Comparison of ENCODE assay signal across 28 cellular contexts in genomic region chrX:140467211-140467610, GRCh38. TPM values are rescaled to one million over a fixed set of nuclear protein-coding genes. Genes with fewer than 3 reads are reported as not detected.
"Had no signal": no experiment of that assay in that cellular context is flagged by ENCODE, and none has a peak within 500 bp of the region (broad histone marks: within the 10 kb centered on the region; RNA-seq: fewer than 3 reads in every experiment).

No MANE protein-coding gene starts in this region.

- H3K27me3 ChIP-seq: colonic mucosa, left lung, neural progenitor cell, tibial artery had no signal

- H3K4me3 Mint-ChIP-seq: activated CD4-positive, alpha-beta T cell treated with anti-CD3 and anti-CD28 coated beads, Interleukin-2, amount 10 ng/mL, durations not matched to agents 7 days and 5 days; activated CD8-positive, alpha-beta T cell treated with anti-CD3 and anti-CD28 coated beads, Interleukin-2, amount 10 ng/mL, durations not matched to agents 7 days and 5 days; activated naive CD4-positive, alpha-beta T cell treated with anti-CD3 and anti-CD28 coated beads, Interleukin-2, amount 10 ng/mL, durations not matched to agents 7 days and 5 days; activated naive CD8-positive, alpha-beta T cell treated with anti-CD3 and anti-CD28 coated beads, Interleukin-2, amount 50 U/mL, for 24 hours; activated T-cell treated with anti-CD3 and anti-CD28 coated beads, Interleukin-2, amount 50 U/mL, for 4 hours; endodermal cell; naive thymus-derived CD4-positive, alpha-beta T cell; neural progenitor cell; T-helper 1 cell treated with Interleukin-12 subunit alpha and Interleukin-12 subunit beta and Interleukin-4 antibody, amounts not matched to agents 30 μg/mL and 1 μg/mL, for 36 hours had no signal

- H3K9ac ChIP-seq: neural progenitor cell had no signal

- ATAC-seq: activated CD4-positive, CD25-positive, alpha-beta regulatory T cell treated with anti-CD3 and anti-CD28 coated beads, Interleukin-2, amount 50 U/mL, for 24 hours; activated CD8-positive, alpha-beta T cell treated with anti-CD3 and anti-CD28 coated beads, Interleukin-2, amount 10 ng/mL, durations not matched to agents 7 days and 5 days; activated naive CD8-positive, alpha-beta T cell treated with anti-CD3 and anti-CD28 coated beads, Interleukin-2, amount 50 U/mL, for 24 hours; activated T-cell treated with anti-CD3 and anti-CD28 coated beads, Interleukin-2, amount 50 U/mL, for 4 hours; left lung; mucosa of descending colon; naive thymus-derived CD4-positive, alpha-beta T cell; right cardiac atrium; stimulated activated naive CD8-positive, alpha-beta T cell treated with anti-CD3 and anti-CD28 coated beads, Interleukin-15, Interleukin-2, amounts not matched to agents 100 U/mL and 50 U/mL, for 24 hours had no signal

- H3K27ac Mint-ChIP-seq: activated CD4-positive, alpha-beta T cell treated with anti-CD3 and anti-CD28 coated beads, Interleukin-2, amount 10 ng/mL, durations not matched to agents 7 days and 5 days; activated CD8-positive, alpha-beta T cell treated with anti-CD3 and anti-CD28 coated beads, Interleukin-2, amount 10 ng/mL, durations not matched to agents 7 days and 5 days; activated naive CD4-positive, alpha-beta T cell treated with anti-CD3 and anti-CD28 coated beads, Interleukin-2, amount 10 ng/mL, durations not matched to agents 7 days and 5 days; activated naive CD8-positive, alpha-beta T cell treated with anti-CD3 and anti-CD28 coated beads, Interleukin-2, amount 50 U/mL, for 24 hours; endodermal cell; naive thymus-derived CD4-positive, alpha-beta T cell; neural progenitor cell; T-helper 1 cell treated with Interleukin-12 subunit alpha and Interleukin-12 subunit beta and Interleukin-4 antibody, amounts not matched to agents 30 μg/mL and 1 μg/mL, for 36 hours had no signal

- H3K9me3 Mint-ChIP-seq: activated CD4-positive, alpha-beta T cell treated with anti-CD3 and anti-CD28 coated beads, Interleukin-2, amount 10 ng/mL, durations not matched to agents 7 days and 5 days; activated naive CD4-positive, alpha-beta T cell treated with anti-CD3 and anti-CD28 coated beads, Interleukin-2, amount 10 ng/mL, durations not matched to agents 7 days and 5 days; activated naive CD8-positive, alpha-beta T cell treated with anti-CD3 and anti-CD28 coated beads, Interleukin-2, amount 50 U/mL, for 24 hours; activated T-cell treated with anti-CD3 and anti-CD28 coated beads, Interleukin-2, amount 50 U/mL, for 4 hours; endodermal cell; neural progenitor cell; T-helper 1 cell treated with Interleukin-12 subunit alpha and Interleukin-12 subunit beta and Interleukin-4 antibody, amounts not matched to agents 30 μg/mL and 1 μg/mL, for 36 hours had no signal

- H3K27ac ChIP-seq: colonic mucosa, left lung, neural progenitor cell, prostate gland, skin epidermis, tibial artery had no signal

- H3K4me1 ChIP-seq: colonic mucosa, left lung, neural progenitor cell, prostate gland, tibial artery had no signal

- FAIRE-seq: frontal cortex, kidney had no signal

- H3K4me1 Mint-ChIP-seq: activated CD4-positive, alpha-beta T cell treated with anti-CD3 and anti-CD28 coated beads, Interleukin-2, amount 10 ng/mL, durations not matched to agents 7 days and 5 days; activated naive CD4-positive, alpha-beta T cell treated with anti-CD3 and anti-CD28 coated beads, Interleukin-2, amount 10 ng/mL, durations not matched to agents 7 days and 5 days; activated naive CD8-positive, alpha-beta T cell treated with anti-CD3 and anti-CD28 coated beads, Interleukin-2, amount 50 U/mL, for 24 hours; naive thymus-derived CD4-positive, alpha-beta T cell; neural progenitor cell had no signal

- H3K36me3 Mint-ChIP-seq: activated naive CD4-positive, alpha-beta T cell treated with anti-CD3 and anti-CD28 coated beads, Interleukin-2, amount 10 ng/mL, durations not matched to agents 7 days and 5 days; naive thymus-derived CD4-positive, alpha-beta T cell; neural progenitor cell had no signal

- H3K9me3 ChIP-seq: colonic mucosa, left lung, mucosa of descending colon, prostate gland, tibial artery had no signal

- DNase-seq: activated CD4-positive, alpha-beta T cell treated with anti-CD3 and anti-CD28 coated beads, Interleukin-2, amount 10 ng/mL, durations not matched to agents 7 days and 5 days; activated CD8-positive, alpha-beta T cell treated with anti-CD3 and anti-CD28 coated beads, Interleukin-2, amount 10 ng/mL, durations not matched to agents 7 days and 5 days; activated naive CD4-positive, alpha-beta T cell treated with anti-CD3 and anti-CD28 coated beads, Interleukin-2, amount 10 ng/mL, durations not matched to agents 7 days and 5 days; activated naive CD8-positive, alpha-beta T cell treated with anti-CD3 and anti-CD28 coated beads, Interleukin-2, amount 50 U/mL, for 24 hours; activated T-cell treated with anti-CD3 and anti-CD28 coated beads, Interleukin-2, amount 50 U/mL, for 4 hours; anterior cingulate cortex; caudate nucleus; colonic mucosa; endodermal cell; hypothalamus; kidney; left lung; mammary epithelial cell; mucosa of descending colon; naive thymus-derived CD4-positive, alpha-beta T cell; right cardiac atrium; stimulated activated naive CD8-positive, alpha-beta T cell treated with anti-CD3 and anti-CD28 coated beads, Interleukin-15, Interleukin-2, amounts not matched to agents 100 U/mL and 50 U/mL, for 24 hours; substantia nigra; tibial artery had no signal

- H3K36me3 ChIP-seq: colonic mucosa, left lung, neural progenitor cell, prostate gland, tibial artery had no signal

- H3K27me3 Mint-ChIP-seq: activated CD4-positive, alpha-beta T cell treated with anti-CD3 and anti-CD28 coated beads, Interleukin-2, amount 10 ng/mL, durations not matched to agents 7 days and 5 days; activated naive CD4-positive, alpha-beta T cell treated with anti-CD3 and anti-CD28 coated beads, Interleukin-2, amount 10 ng/mL, durations not matched to agents 7 days and 5 days; activated naive CD8-positive, alpha-beta T cell treated with anti-CD3 and anti-CD28 coated beads, Interleukin-2, amount 50 U/mL, for 24 hours had no signal

- H3K4me2 ChIP-seq: neural progenitor cell had no signal

- H2AFZ ChIP-seq: neural progenitor cell had no signal

- H3K4me3 ChIP-seq: colonic mucosa, left lung, mucosa of descending colon, neural progenitor cell, prostate gland, skin epidermis, tibial artery had no signal

RNA-seq across cellular contexts. Expression of gene SOX3, which starts 37.7 kb away (rescaled TPM):
- total RNA-seq: activated CD4-positive, alpha-beta T cell treated with anti-CD3 and anti-CD28 coated beads, Interleukin-2, amount 10 ng/mL, durations not matched to agents 7 days and 5 days; activated CD8-positive, alpha-beta T cell treated with anti-CD3 and anti-CD28 coated beads, Interleukin-2, amount 10 ng/mL, durations not matched to agents 7 days and 5 days; activated T-cell treated with anti-CD3 and anti-CD28 coated beads, Interleukin-2, amount 50 U/mL, for 4 hours; colonic mucosa; epithelial cell of proximal tubule; kidney; left lung; mammary epithelial cell; mucosa of descending colon; naive thymus-derived CD4-positive, alpha-beta T cell; osteocyte; right cardiac atrium; urinary bladder had no signal
- polyA plus RNA-seq: mammary epithelial cell; naive thymus-derived CD4-positive, alpha-beta T cell; right cardiac atrium; urinary bladder had no signal
